10 cellular contexts compared by ENCODE assay signal in the genomic region with DNA sequence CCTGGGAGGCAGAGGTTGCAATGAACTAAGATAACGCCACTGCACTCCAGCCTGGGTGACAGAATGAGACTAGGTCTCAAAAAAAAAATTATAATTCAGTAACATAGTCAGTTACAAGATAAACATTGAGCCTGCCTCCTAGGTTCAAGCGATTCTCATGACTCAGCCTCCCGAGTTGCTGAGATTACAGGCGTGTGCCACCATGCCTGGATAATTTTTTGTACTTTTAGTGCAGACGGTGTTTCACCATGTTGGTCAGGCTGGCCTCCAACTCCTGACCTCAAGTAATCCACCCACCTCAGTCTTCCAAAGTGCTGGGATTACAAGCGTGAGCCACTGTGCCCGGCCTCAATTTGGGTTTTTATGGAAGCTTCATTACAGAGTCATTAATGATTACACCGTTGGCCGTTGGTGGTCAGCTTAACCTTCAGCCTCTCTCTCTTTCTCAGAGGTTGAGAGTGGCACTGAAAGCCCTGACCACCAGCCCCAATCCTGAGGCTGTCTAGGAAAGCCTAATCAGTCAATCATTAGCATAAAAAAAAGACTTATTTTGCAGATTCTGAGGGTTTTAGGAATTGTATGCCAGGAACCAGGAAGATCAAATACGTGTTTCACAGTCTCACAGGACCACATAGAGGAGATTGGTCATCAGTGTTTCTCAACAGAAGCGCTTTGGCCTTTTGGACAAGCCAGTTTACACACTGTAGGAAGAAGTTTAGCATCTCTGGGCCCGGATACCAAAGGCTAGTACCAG. TPM values are rescaled to one million over a fixed set of nuclear protein-coding genes. Genes with fewer than 3 reads are reported as not detected.
DNase-seq lines count a peak whose midpoint lies in the region; ATAC-seq lines count a peak whose summit lies in the region.
"Had no signal": no experiment of that assay in that cellular context is flagged by ENCODE, and none has a peak within 500 bp of the region (broad histone marks: within the 10 kb centered on the region; RNA-seq: fewer than 3 reads in every experiment).

No MANE protein-coding gene starts in this region.

- H3K36me3 Mint-ChIP-seq in activated naive CD4-positive, alpha-beta T cell treated with anti-CD3 and anti-CD28 coated beads, Interleukin-2, amount 10 ng/mL, durations not matched to agents 7 days and 5 days: no peaks in the 10 kb centered on the region
- H3K36me3 Mint-ChIP-seq in T-cell: no peaks in the 10 kb centered on the region

- peak overlapping the region; percentile 95 for H3K27ac Mint-ChIP-seq in activated naive CD4-positive, alpha-beta T cell treated with anti-CD3 and anti-CD28 coated beads, Interleukin-2, amount 10 ng/mL, durations not matched to agents 7 days and 5 days
- peak overlapping the region; percentile 55 to 87 for H3K27ac Mint-ChIP-seq in T-cell

- peak overlapping the region; percentile 89 for H3K4me3 Mint-ChIP-seq in activated naive CD4-positive, alpha-beta T cell treated with anti-CD3 and anti-CD28 coated beads, Interleukin-2, amount 10 ng/mL, durations not matched to agents 7 days and 5 days
- H3K4me3 Mint-ChIP-seq in T-cell: peak overlapping the region; percentile 84 to 88 (median 86)

- H3K27me3 Mint-ChIP-seq in activated naive CD4-positive, alpha-beta T cell treated with anti-CD3 and anti-CD28 coated beads, Interleukin-2, amount 10 ng/mL, durations not matched to agents 7 days and 5 days: peaks cover 16% of the 10 kb centered on the region
- no peaks in the 10 kb centered on the region for H3K27me3 Mint-ChIP-seq in T-cell

- POLR2A ChIA-PET in T-cell (lab: Charles Lee): no interaction called here

- DNase-seq in activated naive CD4-positive, alpha-beta T cell treated with anti-CD3 and anti-CD28 coated beads, Interleukin-2, amount 10 ng/mL, durations not matched to agents 7 days and 5 days: no peak
- no peak for DNase-seq in activated naive CD4-positive, alpha-beta T cell treated with anti-CD3 and anti-CD28 coated beads, Interleukin-2, amount 50 U/mL, for 16 hours
- DNase-seq in T-cell: no peak
- DNase-seq in glomerular visceral epithelial cell (ENCODE audit: extremely low spot score): peak; percentile 93
- DNase-seq in superior temporal gyrus (ENCODE audit: extremely low spot score): peak; percentile 15
- DNase-seq in occipital lobe (lab: John Stamatoyannopoulos, UW): no peak
- no peak for DNase-seq in hepatic stellate cell (ENCODE audit: low spot score)
- DNase-seq in SHP77 treated with DMSO at 0.1 percent for 48 hours (lab: John Stamatoyannopoulos, UW): no peak
- DNase-seq: amniotic stem cell, NCI-H1417 treated with DMSO at 0.1 percent for 48 hours had no signal

- no peak for ATAC-seq in T-cell (replicated peaks in 1 of 4)

- no peaks in the 10 kb centered on the region for H3K9me3 Mint-ChIP-seq in activated naive CD4-positive, alpha-beta T cell treated with anti-CD3 and anti-CD28 coated beads, Interleukin-2, amount 10 ng/mL, durations not matched to agents 7 days and 5 days
- H3K9me3 Mint-ChIP-seq in T-cell: no peaks in the 10 kb centered on the region

- peaks cover 23% of the 10 kb centered on the region for H3K4me1 Mint-ChIP-seq in activated naive CD4-positive, alpha-beta T cell treated with anti-CD3 and anti-CD28 coated beads, Interleukin-2, amount 10 ng/mL, durations not matched to agents 7 days and 5 days
- H3K4me1 Mint-ChIP-seq in T-cell: peaks cover 5 to 7% (median 6%) of the 10 kb centered on the region in 3 donors

- CTCF ChIA-PET in activated naive CD4-positive, alpha-beta T cell treated with anti-CD3 and anti-CD28 coated beads, Interleukin-2, amount 10 ng/mL, durations not matched to agents 7 days and 5 days (lab: Charles Lee): interaction anchor here (1.5 kb wide), 1 partner anchor 21 kb away, joined by 4 read pairs; no protein-coding TSS in a partner anchor
- CTCF ChIA-PET in T-cell (lab: Charles Lee): no interaction called here

RNA-seq across cellular contexts. Expression of a gene that starts 1.3 kb away (rescaled TPM):
- total RNA-seq in T-cell: 10 to 100 TPM in 4 of 5 donors, 1 to 10 TPM in 1; 9.2 to 65.8 (median 14.0) TPM
- 62.4 TPM for total RNA-seq in occipital lobe

Comparison
In these comparisons a context has a peak if more than half of its experiments do, and no peak if none do; other contexts are left out.
1. DNase-seq: peak in glomerular visceral epithelial cell (single experiment) and superior temporal gyrus (single experiment); none in activated naive CD4-positive, alpha-beta T cell treated with anti-CD3 and anti-CD28 coated beads, Interleukin-2, amount 10 ng/mL, durations not matched to agents 7 days and 5 days (single experiment), activated naive CD4-positive, alpha-beta T cell treated with anti-CD3 and anti-CD28 coated beads, Interleukin-2, amount 50 U/mL, for 16 hours (single experiment), T-cell (0 of 34), occipital lobe (single experiment), hepatic stellate cell (single experiment) and SHP77 treated with DMSO at 0.1 percent for 48 hours (single experiment).